8 cellular contexts compared by ENCODE assay signal in the genomic region with DNA sequence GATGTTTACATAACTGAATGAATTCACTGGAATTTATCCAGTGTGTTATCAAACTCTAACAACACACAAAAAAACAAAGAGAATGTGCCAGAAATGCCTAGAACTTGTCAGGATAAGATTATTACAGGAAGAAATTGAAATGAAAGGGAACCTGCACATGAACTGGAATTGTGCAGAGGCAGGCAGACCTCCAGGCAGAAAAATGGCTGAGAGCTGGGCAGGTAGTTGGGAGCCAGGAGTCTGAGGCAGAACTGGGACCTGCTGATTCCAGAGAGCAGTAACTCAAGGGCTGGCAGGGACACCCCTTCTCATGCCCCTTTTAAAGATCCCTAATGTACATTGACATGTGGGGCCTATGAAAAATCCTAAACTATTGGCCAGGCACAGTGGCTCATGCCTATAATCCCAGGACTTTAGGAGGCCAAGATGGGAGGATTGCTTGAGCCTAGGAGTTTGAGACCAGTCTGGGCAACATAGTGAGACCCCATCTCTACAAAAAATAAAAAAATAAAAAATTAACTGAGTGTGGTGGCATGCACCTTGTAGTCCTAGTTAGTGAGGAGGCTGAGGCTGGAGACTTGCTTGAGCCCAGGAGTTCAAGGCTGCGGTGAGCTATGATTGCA. TPM values are rescaled to one million over a fixed set of nuclear protein-coding genes. Genes with fewer than 3 reads are reported as not detected.
DNase-seq lines count a peak whose midpoint lies in the region; ATAC-seq and TF ChIP-seq lines count a peak whose summit lies in the region.

No MANE protein-coding gene starts in this region.

- H3K27ac ChIP-seq in gastrocnemius medialis: peak overlapping the region; percentile 63 to 78 (median 76)

- DNase-seq in GM12865 (ENCODE audit: low read depth): no peak
- DNase-seq in fibroblast of pulmonary artery (ENCODE audit: low read depth): no peak
- no peak for DNase-seq in gastrocnemius medialis
- no peak for DNase-seq in NCI-H2081 (lab: John Stamatoyannopoulos, UW)

- ATAC-seq in SK-N-SH treated with all-trans-retinoic acid at 6 μM for 48 hours (peak; percentile 16), gastrocnemius medialis (no peak), GM21367 (IDR thresholded peaks at IDR 0.05; ENCODE audit: unreplicated experiment) (no peak), HG02938 (IDR thresholded peaks at IDR 0.05; ENCODE audit: unreplicated experiment) (no peak), GM18861 (IDR thresholded peaks at IDR 0.05; ENCODE audit: unreplicated experiment) (no peak)

- intact Hi-C loops in gastrocnemius medialis (cut with DNase I; ENCODE audit: low total_unique reads): loop anchor here (10.0 kb wide), 1 partner anchor 194 kb away; a partner anchor contains a TSS

- TF ChIP-seq CTCF in GM12865 (IDR thresholded peaks at IDR 0.05; ENCODE audit: insufficient read depth, low read depth, low read length, missing control alignments) (no peak), fibroblast of pulmonary artery (IDR thresholded peaks at IDR 0.05; ENCODE audit: low read length, missing control alignments) (no peak), gastrocnemius medialis (IDR thresholded peaks at IDR 0.05 in 4 of 5, conservative IDR thresholded peaks at IDR 0.05 in 1 of 5) (no peak)

- no peaks in the 10 kb centered on the region for H3K27me3 ChIP-seq in gastrocnemius medialis

- in situ Hi-C loops in gastrocnemius medialis (cut with MboI; ENCODE audit: low sequenced_read_pairs in 4 of 4): no loop called here

- TF ChIP-seq POLR2A in gastrocnemius medialis (IDR thresholded peaks at IDR 0.05): no peak

- H3K4me1 ChIP-seq in gastrocnemius medialis: peaks cover 5 to 6% of the 10 kb centered on the region in 2 donors

- H3K4me3 ChIP-seq in GM12865 (ENCODE audit: low read depth, low read length) (peak overlapping the region; percentile 61), fibroblast of pulmonary artery (replicated peaks; ENCODE audit: low read depth, low read length) (peak overlapping the region; percentile 77), gastrocnemius medialis (peak overlapping the region; percentile 60 to 88 (median 70))

- peaks cover 0 to 11% of the 10 kb centered on the region in 2 donors for H3K36me3 ChIP-seq in gastrocnemius medialis

- H3K9me3 ChIP-seq in gastrocnemius medialis: no peaks in the 10 kb centered on the region

TF ChIP-seq in SK-N-SH treated with all-trans-retinoic acid at 6 μM for 48 hours, 23 proteins besides CTCF, POLR2A, EP300 and RAD21:
- TF ChIP-seq ZFP3 (CRISPR knock-in tag; IDR thresholded peaks at IDR 0.05) (no peak), RARB (CRISPR knock-in tag; IDR thresholded peaks at IDR 0.05) (no peak), TCF4 (CRISPR knock-in tag; IDR thresholded peaks at IDR 0.05; ENCODE audit: borderline replicate concordance) (no peak)
- TF ChIP-seq, protein P1, sequence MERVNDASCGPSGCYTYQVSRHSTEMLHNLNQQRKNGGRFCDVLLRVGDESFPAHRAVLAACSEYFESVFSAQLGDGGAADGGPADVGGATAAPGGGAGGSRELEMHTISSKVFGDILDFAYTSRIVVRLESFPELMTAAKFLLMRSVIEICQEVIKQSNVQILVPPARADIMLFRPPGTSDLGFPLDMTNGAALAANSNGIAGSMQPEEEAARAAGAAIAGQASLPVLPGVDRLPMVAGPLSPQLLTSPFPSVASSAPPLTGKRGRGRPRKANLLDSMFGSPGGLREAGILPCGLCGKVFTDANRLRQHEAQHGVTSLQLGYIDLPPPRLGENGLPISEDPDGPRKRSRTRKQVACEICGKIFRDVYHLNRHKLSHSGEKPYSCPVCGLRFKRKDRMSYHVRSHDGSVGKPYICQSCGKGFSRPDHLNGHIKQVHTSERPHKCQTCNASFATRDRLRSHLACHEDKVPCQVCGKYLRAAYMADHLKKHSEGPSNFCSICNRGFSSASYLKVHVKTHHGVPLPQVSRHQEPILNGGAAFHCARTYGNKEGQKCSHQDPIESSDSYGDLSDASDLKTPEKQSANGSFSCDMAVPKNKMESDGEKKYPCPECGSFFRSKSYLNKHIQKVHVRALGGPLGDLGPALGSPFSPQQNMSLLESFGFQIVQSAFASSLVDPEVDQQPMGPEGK (CRISPR knock-in tag; IDR thresholded peaks at IDR 0.05; ENCODE audit: borderline replicate concordance): no peak

RNA-seq across cellular contexts. Expression of a gene that starts 0.7 kb away (rescaled TPM):
- total RNA-seq in gastrocnemius medialis: 1 to 10 TPM; 3.0 to 7.0 (median 6.5) TPM

RNA-seq across cellular contexts. Expression of a gene that starts 5.1 kb away (rescaled TPM):
- under 1 TPM in 1 of 4 donors, not detected in 3; 0.46 TPM for total RNA-seq in gastrocnemius medialis
